ENCODE assay signal across 8 cellular contexts in the genomic region with DNA sequence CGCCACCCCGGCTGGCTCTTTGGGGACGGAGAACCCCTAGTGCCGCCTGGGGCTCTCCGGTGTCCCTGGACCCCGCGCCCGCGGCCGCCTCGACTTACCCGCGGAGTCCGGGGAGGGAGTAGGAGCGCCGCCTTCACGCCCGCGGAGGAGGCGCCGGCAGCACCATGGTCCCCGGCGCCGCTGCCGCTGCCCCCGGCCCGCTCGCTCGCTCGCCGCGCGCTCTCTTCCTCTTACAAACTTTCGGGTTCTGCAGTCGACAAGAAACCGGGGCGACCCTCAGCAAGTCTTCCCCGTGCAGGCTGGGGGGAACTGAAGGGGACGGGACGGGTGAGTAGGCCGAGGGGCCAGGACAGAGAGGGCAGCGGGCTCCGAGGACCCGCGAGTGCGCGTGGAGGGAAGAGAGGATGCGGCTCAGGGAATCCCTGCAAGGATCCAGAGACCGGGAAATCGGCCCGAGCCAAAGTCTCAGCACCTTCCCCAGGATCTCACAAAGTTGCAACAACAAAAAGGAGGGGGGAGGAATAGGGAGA. TPM values are rescaled to one million over a fixed set of nuclear protein-coding genes. Genes with fewer than 3 reads are reported as not detected.
DNase-seq lines count a peak whose midpoint lies in the region; ATAC-seq and TF ChIP-seq lines count a peak whose summit lies in the region.

No MANE protein-coding gene starts in this region.

- DNase-seq in CD1c-positive myeloid dendritic cell (ENCODE audit: extremely low spot score): peak; percentile 60
- peak; percentile 13 for DNase-seq in NCI-H226
- peak; percentile 5 to 30 (median 20) for DNase-seq in activated naive CD4-positive, alpha-beta T cell (lab: John Stamatoyannopoulos, UW)
- DNase-seq in Right ventricle myocardium superior: peak; percentile 69
- DNase-seq in ovary: peak; percentile 31 to 57 (median 54)
- no peak for DNase-seq in NCI-H2081 treated with DMSO at 0.1 percent for 48 hours (lab: John Stamatoyannopoulos, UW)
- no peak for DNase-seq in NCI-H2107 treated with DMSO at 0.1 percent for 48 hours (lab: John Stamatoyannopoulos, UW; ENCODE audit: unreplicated experiment)

- H3K9me3 ChIP-seq in ovary: no peaks in the 10 kb centered on the region

- peak overlapping the region; percentile 86 for H3K4me3 ChIP-seq in ovary

- H3K27me3 ChIP-seq in ovary: no peaks in the 10 kb centered on the region

- no peak for TF ChIP-seq EP300 in ovary (IDR thresholded peaks at IDR 0.05)

- ATAC-seq in Right ventricle myocardium superior (ENCODE audit: poor library complexity): peak; percentile 42
- no peak for ATAC-seq in HG03342 (IDR thresholded peaks at IDR 0.05; ENCODE audit: unreplicated experiment)

- no peak for TF ChIP-seq POLR2A in ovary (IDR thresholded peaks at IDR 0.05)

- TF ChIP-seq CTCF in ovary (IDR thresholded peaks at IDR 0.05): no peak

- H3K36me3 ChIP-seq in ovary: no peaks in the 10 kb centered on the region

- peaks cover 2% of the 10 kb centered on the region for H3K4me1 ChIP-seq in ovary (ENCODE audit: insufficient read depth)

- 0 to 1% (median 1%) methylated on average over 31 to 51 of the region's 51 CpGs for whole genome bisulfite sequencing in ovary, 3 donors

- H3K27ac ChIP-seq in ovary: peak overlapping the region; percentile 99 to 100

- intact Hi-C loops in Right ventricle myocardium superior (cut with DNase I) (loop anchor here (10.0 kb wide), 2 partner anchors 337 to 557 kb away; no protein-coding TSS in a partner anchor), ovary (cut with DNase I) (loop anchor here in 3 of 4 donors (5.0 to 10.0 kb wide), 7 partner anchors 274 to 867 kb away; no protein-coding TSS in a partner anchor)

RNA-seq across cellular contexts. Expression of gene FOXP1, which starts 2.0 kb away (rescaled TPM):
- total RNA-seq in Right ventricle myocardium superior: 36.3 TPM
- 100 to 1,000 TPM in 6 of 7 donors, 10 to 100 TPM in 1; 89.4 to 126 (median 119) TPM for total RNA-seq in ovary
- 10 to 100 TPM; 31.7 to 42.6 TPM for polyA plus RNA-seq in ovary

Comparison
In these comparisons a context has a peak if more than half of its experiments do, and no peak if none do; other contexts are left out.
1. DNase-seq: peak in CD1c-positive myeloid dendritic cell (single experiment), NCI-H226 (single experiment), activated naive CD4-positive, alpha-beta T cell (4 of 4), Right ventricle myocardium superior (single experiment) and ovary (5 of 5); none in NCI-H2081 treated with DMSO at 0.1 percent for 48 hours (single experiment) and NCI-H2107 treated with DMSO at 0.1 percent for 48 hours (single experiment).